ENCODE assay signal across 13 cellular contexts in the genomic region with DNA sequence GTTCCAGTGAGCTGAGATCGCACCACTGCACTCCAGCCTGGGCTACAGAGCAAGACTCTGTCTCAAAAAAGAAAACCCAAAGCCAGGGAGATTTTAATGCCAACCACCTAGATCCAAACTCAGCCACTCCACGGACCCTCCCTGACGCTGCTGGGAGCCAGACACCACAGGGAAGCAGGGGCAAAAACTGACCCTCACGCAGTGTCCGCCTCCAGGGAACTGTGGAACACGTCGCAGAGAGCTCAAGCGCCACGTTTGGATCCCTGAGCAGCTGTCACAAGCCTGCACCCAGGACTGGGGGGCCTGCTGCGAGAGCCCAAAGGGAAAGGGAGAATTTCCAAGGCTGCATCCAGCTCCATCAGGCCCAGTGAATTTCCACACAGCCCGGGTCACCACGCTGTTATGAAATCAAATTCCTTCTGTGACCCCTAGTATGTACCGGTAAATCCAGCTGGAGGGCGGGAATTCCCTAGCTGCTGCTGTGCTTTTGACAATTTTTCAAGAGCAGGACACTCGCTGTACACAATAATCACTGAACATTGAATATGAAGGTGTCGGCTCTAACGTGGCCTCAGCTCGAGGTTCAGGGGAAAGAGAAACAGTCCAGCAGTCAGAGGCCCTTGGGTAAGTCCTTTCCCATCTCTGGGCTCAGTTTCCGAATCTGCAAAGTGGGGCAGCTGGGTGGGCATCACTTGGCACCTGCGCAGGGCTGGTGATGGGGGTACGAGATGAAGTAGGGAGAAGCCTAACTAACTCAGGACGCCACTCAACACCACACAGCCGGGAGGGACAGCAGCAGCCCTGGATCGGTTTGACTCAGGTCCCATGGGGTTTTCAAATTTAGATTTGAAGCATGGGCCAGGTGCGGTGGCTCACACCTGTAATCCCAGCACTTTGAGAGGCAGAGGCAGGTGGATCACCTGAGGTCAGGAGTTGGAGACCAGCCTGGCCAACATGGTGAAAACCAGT. TPM values are rescaled to one million over a fixed set of nuclear protein-coding genes. Genes with fewer than 3 reads are reported as not detected.
DNase-seq lines count a peak whose midpoint lies in the region; ATAC-seq and TF ChIP-seq lines count a peak whose summit lies in the region.
"Had no signal": no experiment of that assay in that cellular context is flagged by ENCODE, and none has a peak within 500 bp of the region (broad histone marks: within the 10 kb centered on the region; RNA-seq: fewer than 3 reads in every experiment).

No MANE protein-coding gene starts in this region.

- H2BK15ac ChIP-seq in mesenchymal stem cell (ENCODE audit: low read depth, poor library complexity, severe bottlenecking) = peak overlapping the region; percentile 23

- intact Hi-C loops in vagina (cut with DNase I) = no loop called here
- intact Hi-C loops in activated CD4-positive, alpha-beta T cell treated with anti-CD3 and anti-CD28 coated beads, Interleukin-2, amount 10 ng/mL, durations not matched to agents 24 days and 14 days (cut with micrococcal nuclease) = no loop called here

- peaks cover 5 to 11% of the 10 kb centered on the region in 2 donors for H3K36me3 Mint-ChIP-seq in activated T-cell treated with anti-CD3 and anti-CD28 coated beads, Interleukin-2, amount 50 U/mL, for 72 hours (ENCODE audit: insufficient read depth in 2 of 2)
- peaks cover 35% of the 10 kb centered on the region for H3K36me3 Mint-ChIP-seq in activated CD4-positive, alpha-beta T cell treated with anti-CD3 and anti-CD28 coated beads, Interleukin-2, amount 10 ng/mL, durations not matched to agents 24 days and 14 days (ENCODE audit: low read depth)

- H3K4me3 ChIP-seq in mesenchymal stem cell (ENCODE audit: insufficient read depth in 1 of 2, low read depth in 1 of 2, low read length in 2 of 2) = peak overlapping the region in 1 of 2 experiments; percentile 54
- no peak overlapping the region for H3K4me3 ChIP-seq in vagina

- H3K27me3 ChIP-seq in mesenchymal stem cell (ENCODE audit: control insufficient read depth in 1 of 2, insufficient read depth in 1 of 2, low read length in 2 of 2) (no peaks in the 10 kb centered on the region), vagina (no peaks in the 10 kb centered on the region)

- no peaks in the 10 kb centered on the region for H3K27me3 Mint-ChIP-seq in activated T-cell treated with anti-CD3 and anti-CD28 coated beads, Interleukin-2, amount 50 U/mL, for 72 hours (ENCODE audit: low read depth)
- H3K27me3 Mint-ChIP-seq in activated CD4-positive, alpha-beta T cell treated with anti-CD3 and anti-CD28 coated beads, Interleukin-2, amount 10 ng/mL, durations not matched to agents 24 days and 14 days = no peaks in the 10 kb centered on the region
- H3K27me3 Mint-ChIP-seq: activated CD4-positive, alpha-beta T cell treated with anti-CD3 and anti-CD28 coated beads, Interleukin-2, amount 10 ng/mL, durations not matched to agents 7 days and 5 days had no signal

- H3K4me2 ChIP-seq in mesenchymal stem cell (ENCODE audit: low read length, poor library complexity, severe bottlenecking) = peak overlapping the region; percentile 30

- WGBS in mesenchymal stem cell = 67% methylated on average over 25 of the region's 25 CpGs

- peak overlapping the region; percentile 68 for H3K9ac ChIP-seq in mesenchymal stem cell (ENCODE audit: low read length)

- peak overlapping the region; percentile 76 for H2AK5ac ChIP-seq in mesenchymal stem cell (ENCODE audit: low read length, severe bottlenecking)

- TF ChIP-seq POLR2A in vagina (IDR thresholded peaks at IDR 0.05) = no peak

- H3K36me3 ChIP-seq in mesenchymal stem cell (ENCODE audit: control insufficient read depth in 1 of 2, insufficient read depth in 2 of 2, low read depth in 1 of 2, low read length in 2 of 2) (peaks cover 46 to 51% of the 10 kb centered on the region in 2 experiments), vagina (peaks cover 0 to 33% of the 10 kb centered on the region in 2 donors)

- no peak overlapping the region for H2BK5ac ChIP-seq in mesenchymal stem cell (ENCODE audit: low read depth, low read length, poor library complexity, severe bottlenecking)

- peak overlapping the region; percentile 45 to 52 for H3K18ac ChIP-seq in mesenchymal stem cell (ENCODE audit: low read depth in 1 of 2, low read length in 2 of 2)

- peak overlapping the region in 1 of 2 experiments; percentile 82 for H2BK12ac ChIP-seq in mesenchymal stem cell (ENCODE audit: low read length in 2 of 2)

- no peaks in the 10 kb centered on the region for H3K9me3 ChIP-seq in mesenchymal stem cell (ENCODE audit: control insufficient read depth, low read length)
- no peaks in the 10 kb centered on the region for H3K9me3 ChIP-seq in vagina

- H3K79me1 ChIP-seq in mesenchymal stem cell (replicated peaks; ENCODE audit: low read length, poor library complexity, severe bottlenecking) = peaks cover 10% of the 10 kb centered on the region

- peaks cover 15% of the 10 kb centered on the region for H3K4me1 Mint-ChIP-seq in activated T-cell treated with anti-CD3 and anti-CD28 coated beads, Interleukin-2, amount 50 U/mL, for 72 hours (ENCODE audit: low read depth)
- peaks cover 23% of the 10 kb centered on the region for H3K4me1 Mint-ChIP-seq in activated CD4-positive, alpha-beta T cell treated with anti-CD3 and anti-CD28 coated beads, Interleukin-2, amount 10 ng/mL, durations not matched to agents 24 days and 14 days

- H2BK120ac ChIP-seq in mesenchymal stem cell (ENCODE audit: low read depth, low read length) = no peak overlapping the region

- peak overlapping the region in 1 of 2 experiments; percentile 41 for H3K14ac ChIP-seq in mesenchymal stem cell (ENCODE audit: low read length in 2 of 2)

- no peak for ATAC-seq in activated T-cell treated with anti-CD3 and anti-CD28 coated beads, Interleukin-2, amount 50 U/mL, for 72 hours (replicated peaks in 1 of 2)
- no peak for ATAC-seq in HG02970 (IDR thresholded peaks at IDR 0.05; ENCODE audit: low FRiP score, unreplicated experiment)

- DNase-seq in activated T-cell treated with anti-CD3 and anti-CD28 coated beads, Interleukin-2, amount 50 U/mL, for 72 hours = no peak
- DNase-seq in activated T-cell treated with anti-CD3 and anti-CD28 coated beads for 4 hours (no peak), epidermal melanocyte (ENCODE audit: insufficient read length, low spot score) (peak; percentile 18), mesenchymal stem cell (peak; percentile 89), vagina (ENCODE audit: extremely low spot score in 2 of 2) (no peak), NCI-H69 (lab: John Stamatoyannopoulos, UW) (no peak)
- no peak for DNase-seq in activated CD4-positive, alpha-beta T cell treated with anti-CD3 and anti-CD28 coated beads, Interleukin-2, amount 10 ng/mL, durations not matched to agents 24 days and 14 days
- DNase-seq: activated CD4-positive, alpha-beta T cell treated with anti-CD3 and anti-CD28 coated beads, Interleukin-2, amount 10 ng/mL, durations not matched to agents 7 days and 5 days; NCI-H1417 had no signal

- H3K27ac Mint-ChIP-seq in activated T-cell treated with anti-CD3 and anti-CD28 coated beads, Interleukin-2, amount 50 U/mL, for 72 hours = peak overlapping the region; percentile 65
- no peak overlapping the region for H3K27ac Mint-ChIP-seq in activated CD4-positive, alpha-beta T cell treated with anti-CD3 and anti-CD28 coated beads, Interleukin-2, amount 10 ng/mL, durations not matched to agents 24 days and 14 days
- H3K27ac Mint-ChIP-seq: activated CD4-positive, alpha-beta T cell treated with anti-CD3 and anti-CD28 coated beads, Interleukin-2, amount 10 ng/mL, durations not matched to agents 7 days and 5 days had no signal

- H3K4ac ChIP-seq in mesenchymal stem cell (ENCODE audit: low read depth in 1 of 2, low read length in 2 of 2) = peak overlapping the region in 1 of 2 experiments; percentile 10

- no peak overlapping the region for H4K91ac ChIP-seq in mesenchymal stem cell (ENCODE audit: low read length)

- H3K27ac ChIP-seq in mesenchymal stem cell (ENCODE audit: low read length, poor library complexity, severe bottlenecking) (peak overlapping the region; percentile 73), vagina (peak overlapping the region; percentile 62)

- no peak overlapping the region for H3K4me3 Mint-ChIP-seq in activated T-cell treated with anti-CD3 and anti-CD28 coated beads, Interleukin-2, amount 50 U/mL, for 72 hours
- no peak overlapping the region for H3K4me3 Mint-ChIP-seq in activated CD4-positive, alpha-beta T cell treated with anti-CD3 and anti-CD28 coated beads, Interleukin-2, amount 10 ng/mL, durations not matched to agents 24 days and 14 days
- H3K4me3 Mint-ChIP-seq: activated CD4-positive, alpha-beta T cell treated with anti-CD3 and anti-CD28 coated beads, Interleukin-2, amount 10 ng/mL, durations not matched to agents 7 days and 5 days had no signal

- H3K4me1 ChIP-seq in mesenchymal stem cell (ENCODE audit: control insufficient read depth, insufficient read depth, low read depth, low read length) = peaks cover 60% of the 10 kb centered on the region
- peaks cover 71% of the 10 kb centered on the region for H3K4me1 ChIP-seq in vagina

- no peak overlapping the region for H3K23ac ChIP-seq in mesenchymal stem cell (ENCODE audit: low read length in 2 of 2)

- H3K9me3 Mint-ChIP-seq in activated T-cell treated with anti-CD3 and anti-CD28 coated beads, Interleukin-2, amount 50 U/mL, for 72 hours = no peaks in the 10 kb centered on the region
- no peaks in the 10 kb centered on the region for H3K9me3 Mint-ChIP-seq in activated CD4-positive, alpha-beta T cell treated with anti-CD3 and anti-CD28 coated beads, Interleukin-2, amount 10 ng/mL, durations not matched to agents 24 days and 14 days
- H3K9me3 Mint-ChIP-seq: activated CD4-positive, alpha-beta T cell treated with anti-CD3 and anti-CD28 coated beads, Interleukin-2, amount 10 ng/mL, durations not matched to agents 7 days and 5 days had no signal

- no peak overlapping the region for H2AFZ ChIP-seq in mesenchymal stem cell (ENCODE audit: low read depth, low read length)

- no peak overlapping the region for H4K8ac ChIP-seq in mesenchymal stem cell (ENCODE audit: low read length)

- no peak for TF ChIP-seq CTCF in vagina (IDR thresholded peaks at IDR 0.05)

RNA-seq across cellular contexts. Expression of a gene that starts 8.6 kb away (rescaled TPM):
- total RNA-seq in activated T-cell treated with anti-CD3 and anti-CD28 coated beads, Interleukin-2, amount 50 U/mL, for 72 hours = 10 to 100 TPM; 71.4 to 73.1 TPM
- polyA plus RNA-seq in mesenchymal stem cell (2013, experiment 1 of 2) = 78.8 TPM
- 76.6 TPM for polyA plus RNA-seq in mesenchymal stem cell (2013, experiment 2 of 2)
- 125 TPM for total RNA-seq in vagina
- total RNA-seq in activated CD4-positive, alpha-beta T cell treated with anti-CD3 and anti-CD28 coated beads, Interleukin-2, amount 10 ng/mL, durations not matched to agents 24 days and 14 days = 67.7 and 73.3 TPM in 2 replicates

RNA-seq across cellular contexts. Expression of a gene that starts 22.0 kb away (rescaled TPM):
- total RNA-seq in activated T-cell treated with anti-CD3 and anti-CD28 coated beads, Interleukin-2, amount 50 U/mL, for 72 hours = not detected
- polyA plus RNA-seq in mesenchymal stem cell (2013, experiment 1 of 2) = not detected
- not detected for polyA plus RNA-seq in mesenchymal stem cell (2013, experiment 2 of 2)
- not detected for total RNA-seq in vagina
- total RNA-seq in activated CD4-positive, alpha-beta T cell treated with anti-CD3 and anti-CD28 coated beads, Interleukin-2, amount 10 ng/mL, durations not matched to agents 24 days and 14 days = not detected in 2 replicates
- total RNA-seq: activated CD4-positive, alpha-beta T cell treated with anti-CD3 and anti-CD28 coated beads, Interleukin-2, amount 10 ng/mL, durations not matched to agents 7 days and 5 days; bronchial epithelial cell; subcutaneous adipose tissue had no signal
- polyA plus RNA-seq: keratinocyte had no signal

Comparison
In these comparisons a context has a peak if more than half of its experiments do, and no peak if none do; other contexts are left out.
1. DNase-seq: peak in epidermal melanocyte (single experiment) and mesenchymal stem cell (single experiment); none in activated T-cell treated with anti-CD3 and anti-CD28 coated beads, Interleukin-2, amount 50 U/mL, for 72 hours (0 of 2), activated T-cell treated with anti-CD3 and anti-CD28 coated beads for 4 hours (single experiment), vagina (0 of 2), NCI-H69 (single experiment) and activated CD4-positive, alpha-beta T cell treated with anti-CD3 and anti-CD28 coated beads, Interleukin-2, amount 10 ng/mL, durations not matched to agents 24 days and 14 days (single experiment).